In the genomic region with DNA sequence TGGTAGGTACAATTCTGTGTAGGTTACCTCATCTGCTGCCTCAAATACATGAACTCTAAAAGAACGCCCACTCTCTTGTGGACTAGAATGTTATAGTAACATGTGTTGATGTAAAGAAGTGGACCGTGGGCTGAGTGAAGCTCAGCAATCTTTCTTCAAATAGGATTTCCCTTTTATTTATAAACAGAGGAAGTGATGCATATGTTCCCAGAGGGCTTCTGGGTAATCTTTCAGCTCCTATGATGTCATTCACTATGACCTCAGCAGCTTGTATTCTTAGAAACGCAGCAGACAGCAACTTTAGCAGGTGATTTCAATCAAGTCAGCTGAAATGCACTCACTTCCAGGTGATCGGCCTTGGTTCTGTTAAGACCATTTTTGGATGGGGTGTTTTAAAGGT, we compare ENCODE assay signal across 11 cellular contexts. TPM values are rescaled to one million over a fixed set of nuclear protein-coding genes. Genes with fewer than 3 reads are reported as not detected.
DNase-seq lines count a peak whose midpoint lies in the region; ATAC-seq, FAIRE-seq and TF ChIP-seq lines count a peak whose summit lies in the region.
"Had no signal": no experiment of that assay in that cellular context is flagged by ENCODE, and none has a peak within 500 bp of the region (broad histone marks: within the 10 kb centered on the region; RNA-seq: fewer than 3 reads in every experiment).

No MANE protein-coding gene starts in this region.

- H3K4me3 ChIP-seq in GM12865 (ENCODE audit: low read depth, low read length) = no peak overlapping the region
- no peak overlapping the region for H3K4me3 ChIP-seq in bronchial epithelial cell (ENCODE audit: low read depth, low read length)
- no peak overlapping the region for H3K4me3 ChIP-seq in thyroid gland (replicated peaks in 1 of 3)

- H3K9me3 ChIP-seq in thyroid gland = no peaks in the 10 kb centered on the region

- H3K27ac Mint-ChIP-seq in natural killer cell treated with Interleukin-12 subunit alpha and Interleukin-12 subunit beta and Interleukin-15 and Interleukin-18, amount 100 ng/mL, for 72 hours = peak overlapping the region; percentile 38 to 87

- DNase-seq in GM12865 (ENCODE audit: low read depth) (peak; percentile 23), M059J (ENCODE audit: low read depth) (peak; percentile 46), bronchial epithelial cell (ENCODE audit: low read depth) (peak; percentile 64), thyroid gland (no peak), inferior parietal cortex (ENCODE audit: extremely low spot score) (no peak)
- no peak for DNase-seq in natural killer cell treated with Interleukin-12 subunit alpha and Interleukin-12 subunit beta and Interleukin-15 and Interleukin-18, amount 100 ng/mL, for 72 hours (ENCODE audit: low spot score)
- DNase-seq: amniotic stem cell, substantia nigra had no signal

- no peak for FAIRE-seq in bronchial epithelial cell (lab: Jason Lieb, UNC)
- FAIRE-seq: HTR-8/SVneo had no signal

- H3K27me3 ChIP-seq in bronchial epithelial cell (ENCODE audit: control insufficient read depth, insufficient read depth, low read length) (peaks cover 2% of the 10 kb centered on the region), thyroid gland (no peaks in the 10 kb centered on the region)

- no peaks in the 10 kb centered on the region for H3K36me3 ChIP-seq in bronchial epithelial cell (ENCODE audit: control insufficient read depth, insufficient read depth, low read length)
- peaks cover 0 to 5% of the 10 kb centered on the region in 2 donors for H3K36me3 ChIP-seq in thyroid gland

- H3K4me1 ChIP-seq in thyroid gland = no peaks in the 10 kb centered on the region

- no peak for TF ChIP-seq POLR2A in thyroid gland (IDR thresholded peaks at IDR 0.05)

- intact Hi-C loops in thyroid gland (cut with DNase I) = no loop called here

- H3K4me1 Mint-ChIP-seq in natural killer cell treated with Interleukin-12 subunit alpha and Interleukin-12 subunit beta and Interleukin-15 and Interleukin-18, amount 100 ng/mL, for 72 hours (ENCODE audit: low read depth in 2 of 2) = peaks cover 26 to 29% of the 10 kb centered on the region in 2 donors

- H3K27ac ChIP-seq in thyroid gland = no peak overlapping the region
- H3K27ac ChIP-seq: VCaP had no signal

- H3K9me3 Mint-ChIP-seq in natural killer cell treated with Interleukin-12 subunit alpha and Interleukin-12 subunit beta and Interleukin-15 and Interleukin-18, amount 100 ng/mL, for 72 hours = no peaks in the 10 kb centered on the region

- TF ChIP-seq CTCF in GM12865 (IDR thresholded peaks at IDR 0.05; ENCODE audit: insufficient read depth, low read depth, low read length, missing control alignments) (no peak), bronchial epithelial cell (IDR thresholded peaks at IDR 0.05; ENCODE audit: insufficient read depth, low read length, severe bottlenecking) (no peak), thyroid gland (IDR thresholded peaks at IDR 0.05) (no peak)

- peak; percentile 53 for ATAC-seq in natural killer cell treated with Interleukin-12 subunit alpha and Interleukin-12 subunit beta and Interleukin-15 and Interleukin-18, amount 100 ng/mL, for 72 hours
- no peak for ATAC-seq in HG02642 (IDR thresholded peaks at IDR 0.05; ENCODE audit: poor library complexity, unreplicated experiment)

- WGBS in thyroid gland, 2 donors = 62 to 78% methylated on average over 4 of the region's 4 CpGs

- no peak overlapping the region for H3K4me3 Mint-ChIP-seq in natural killer cell treated with Interleukin-12 subunit alpha and Interleukin-12 subunit beta and Interleukin-15 and Interleukin-18, amount 100 ng/mL, for 72 hours

- peaks cover 10% of the 10 kb centered on the region for H3K36me3 Mint-ChIP-seq in natural killer cell treated with Interleukin-12 subunit alpha and Interleukin-12 subunit beta and Interleukin-15 and Interleukin-18, amount 100 ng/mL, for 72 hours

- H3K27me3 Mint-ChIP-seq in natural killer cell treated with Interleukin-12 subunit alpha and Interleukin-12 subunit beta and Interleukin-15 and Interleukin-18, amount 100 ng/mL, for 72 hours = no peaks in the 10 kb centered on the region

RNA-seq across cellular contexts. Expression of gene F2RL2, which starts 14.4 kb away (rescaled TPM):
- 4.9 and 5.2 TPM in 2 replicates for total RNA-seq in M059J (2014; rRNA removed; shearing (Covaris generic))
- under 0.01 TPM in 1 of 2 replicates, not detected in the other for total RNA-seq in bronchial epithelial cell
- not detected for total RNA-seq in natural killer cell treated with Interleukin-12 subunit alpha and Interleukin-12 subunit beta and Interleukin-15 and Interleukin-18, amount 100 ng/mL, for 72 hours
- under 1 TPM; 0.13 to 0.73 (median 0.33) TPM for total RNA-seq in thyroid gland

Comparison
In these comparisons a context has a peak if more than half of its experiments do, and no peak if none do; other contexts are left out.
1. DNase-seq: peak in GM12865 (single experiment), M059J (single experiment) and bronchial epithelial cell (single experiment); none in natural killer cell treated with Interleukin-12 subunit alpha and Interleukin-12 subunit beta and Interleukin-15 and Interleukin-18, amount 100 ng/mL, for 72 hours (single experiment), thyroid gland (0 of 2) and inferior parietal cortex (single experiment).